ENCODE assay signal across 25 cellular contexts in genomic region chr22:48407256-48407955, GRCh38.
DNase-seq lines count a peak whose midpoint lies in the region; TF ChIP-seq lines count a peak whose summit lies in the region.
"Had no signal": no experiment of that assay in that cellular context is flagged by ENCODE, and none has a peak within 500 bp of the region (broad histone marks: within the 10 kb centered on the region; RNA-seq: fewer than 3 reads in every experiment).

No MANE protein-coding gene starts in this region.

- H2BK120ac ChIP-seq in H9 (ENCODE audit: low read depth, low read length, poor library complexity, severe bottlenecking), result no peak overlapping the region

- DNase-seq in dorsolateral prefrontal cortex (peak in 1 of 10 donors; percentile 29), medulla oblongata (ENCODE audit: extremely low spot score) (peak; percentile 21), superior temporal gyrus (ENCODE audit: extremely low spot score) (peak; percentile 83), SIG-M5 (lab: John Stamatoyannopoulos, UW) (no peak), H9 (no peak), stomach (no peak)
- DNase-seq: ACHN; Caco-2; CD4-positive, alpha-beta memory T cell; DMS 273 treated with DMSO at 0.1 percent for 48 hours; DMS79 treated with DMSO at 0.1 percent for 48 hours; HFFc6; MM.1S; NCI-H1048; NCI-H1436; NCI-H187 treated with DMSO at 0.1 percent for 48 hours; NCI-H2107; NCI-H226; NCI-H524; SJCRH30 had no signal

- H3K4me2 ChIP-seq in H9 (ENCODE audit: insufficient read depth, insufficient read length, low read length), result no peak overlapping the region
- H3K4me2 ChIP-seq: BLaER1 treated with 17β-estradiol and CSF1 and Interleukin-3, amounts not matched to agents 10 nM and 100 nM had no signal

- H4K8ac ChIP-seq in H9 (replicated peaks; ENCODE audit: insufficient read length, low read depth, low read length), result no peak overlapping the region

- H4K20me1 ChIP-seq in H9 (ENCODE audit: control insufficient read depth, insufficient read depth, insufficient read length), result no peaks in the 10 kb centered on the region

- TF ChIP-seq CTCF in dorsolateral prefrontal cortex (IDR thresholded peaks at IDR 0.05 in 54 of 56, conservative IDR thresholded peaks at IDR 0.05 in 2 of 56; ENCODE audit: low read depth in 1 of 56, partially characterized antibody in 56 of 56), result peak in 15 of 56 donors; percentile 8 to 54 (median 28)
- no peak for TF ChIP-seq CTCF in H9 (conservative IDR thresholded peaks at IDR 0.05)
- TF ChIP-seq CTCF in stomach (IDR thresholded peaks at IDR 0.05), result no peak

- no peaks in the 10 kb centered on the region for H3K23me2 ChIP-seq in H9 (ENCODE audit: insufficient read length, low read depth, low read length, poor library complexity, severe bottlenecking)

- no peak overlapping the region for H2BK5ac ChIP-seq in H9 (ENCODE audit: insufficient read length, low read length)

- no peaks in the 10 kb centered on the region for H3K36me3 Mint-ChIP-seq in H9 (ENCODE audit: insufficient read depth in 1 of 3, low read depth in 3 of 3)
- H3K36me3 Mint-ChIP-seq: CD4-positive, alpha-beta memory T cell had no signal

- TF ChIP-seq EP300 in stomach (IDR thresholded peaks at IDR 0.05), result no peak

- WGBS in H9 (ENCODE audit: extremely low coverage, insufficient read length, low lambda C conversion rate), result no CpG with 5 or more reads among the region's 8 CpGs
- 81 to 89% (median 88%) methylated on average over 8 of the region's 8 CpGs for WGBS in stomach, 5 donors

- H4K91ac ChIP-seq in H9 (ENCODE audit: insufficient read length, low read depth, low read length), result no peak overlapping the region

- H2AK5ac ChIP-seq in H9 (ENCODE audit: insufficient read length, low read length), result no peak overlapping the region

- H3T11ph ChIP-seq in H9 (ENCODE audit: low read length), result no peak overlapping the region

- no peak overlapping the region for H3K18ac ChIP-seq in H9 (ENCODE audit: insufficient read length, low read depth, low read length)

- no peak overlapping the region for H2BK12ac ChIP-seq in H9 (ENCODE audit: insufficient read length, low read depth, low read length)

- H3K27ac ChIP-seq in angular gyrus (ENCODE audit: low read depth, low read length) (peak overlapping the region; percentile 90), dorsolateral prefrontal cortex (peak overlapping the region in 53 of 59 donors; percentile 14 to 93 (median 76)), H9 (ENCODE audit: insufficient read length, low read depth, low read length) (no peak overlapping the region), stomach (no peak overlapping the region)
- H3K27ac ChIP-seq: BLaER1 treated with 17β-estradiol and CSF1 and Interleukin-3, amounts not matched to agents 10 nM and 100 nM; HL-60; Peyer's patch; SJCRH30 had no signal

- H4K5ac ChIP-seq in H9 (ENCODE audit: insufficient read length, low read depth, low read length), result no peak overlapping the region

- no peak for TF ChIP-seq POLR2A in stomach (IDR thresholded peaks at IDR 0.05)

- H2AFZ ChIP-seq in H9 (ENCODE audit: low read length), result no peak overlapping the region

- no peak overlapping the region for H2BK15ac ChIP-seq in H9 (ENCODE audit: low read depth, low read length)

- intact Hi-C loops in dorsolateral prefrontal cortex (cut with DNase I), result loop anchor here in 1 of 2 donors (1.0 kb wide), 1 partner anchor 81 kb away; no protein-coding TSS in a partner anchor
- intact Hi-C loops in stomach (cut with DNase I; ENCODE audit: low total_unique reads), result no loop called here

- no peak overlapping the region for H3K56ac ChIP-seq in H9 (ENCODE audit: insufficient read length, low read depth, low read length)

- no peaks in the 10 kb centered on the region; a peak in 1 of 5 replicates for H3K9me3 Mint-ChIP-seq in H9

- no peak overlapping the region for H3K27ac Mint-ChIP-seq in H9
- H3K27ac Mint-ChIP-seq: HFFc6 had no signal

- H3K27me3 ChIP-seq in dorsolateral prefrontal cortex, result peaks cover 0 to 10% (median 0%) of the 10 kb centered on the region in 45 donors
- no peaks in the 10 kb centered on the region for H3K27me3 ChIP-seq in H9 (ENCODE audit: insufficient read depth, low read length)
- peaks cover 0 to 30% (median 0%) of the 10 kb centered on the region in 3 donors for H3K27me3 ChIP-seq in stomach
- H3K27me3 ChIP-seq: BLaER1 treated with 17β-estradiol and CSF1 and Interleukin-3, amounts not matched to agents 10 nM and 100 nM; Peyer's patch had no signal

- H3K4ac ChIP-seq in H9 (ENCODE audit: low read depth, low read length), result no peak overlapping the region

- H3K23ac ChIP-seq in H9 (ENCODE audit: insufficient read length, low read depth, low read length), result no peak overlapping the region

- no peak overlapping the region; a peak in 1 of 5 replicates for H3K4me3 Mint-ChIP-seq in H9
- H3K4me3 Mint-ChIP-seq: CD4-positive, alpha-beta memory T cell; HFFc6 had no signal

- no peak overlapping the region for H3K14ac ChIP-seq in H9 (ENCODE audit: insufficient read depth, low read length)

- no peaks in the 10 kb centered on the region for H3K79me1 ChIP-seq in H9 (ENCODE audit: insufficient read depth, low read depth, low read length, poor library complexity, severe bottlenecking)

- H3K4me1 ChIP-seq in H9 (ENCODE audit: insufficient read depth, low read length) (no peaks in the 10 kb centered on the region), stomach (no peaks in the 10 kb centered on the region)
- H3K4me1 ChIP-seq: BLaER1 treated with 17β-estradiol and CSF1 and Interleukin-3, amounts not matched to agents 10 nM and 100 nM; Caco-2; Peyer's patch; SJCRH30 had no signal

- H3K79me2 ChIP-seq in H9 (ENCODE audit: insufficient read depth, low read length), result no peaks in the 10 kb centered on the region

- no peaks in the 10 kb centered on the region for H3K9me3 ChIP-seq in H9 (ENCODE audit: control insufficient read depth, low read depth, low read length)
- peaks cover 0 to 14% (median 3%) of the 10 kb centered on the region in 4 donors for H3K9me3 ChIP-seq in stomach
- H3K9me3 ChIP-seq: BLaER1 treated with 17β-estradiol and CSF1 and Interleukin-3, amounts not matched to agents 10 nM and 100 nM; Caco-2; Peyer's patch; SJCRH30 had no signal

- H2BK20ac ChIP-seq in H9 (ENCODE audit: low read depth, low read length, poor library complexity, severe bottlenecking), result no peak overlapping the region

- peaks cover 9% of the 10 kb centered on the region for H3K27me3 Mint-ChIP-seq in H9 (ENCODE audit: low read depth)

- H3K4me1 Mint-ChIP-seq in H9, result peaks cover 3 to 7% of the 10 kb centered on the region in 2 experiments
- H3K4me1 Mint-ChIP-seq: CD4-positive, alpha-beta memory T cell had no signal

- peak overlapping the region in 2 of 59 donors; percentile 2 to 21 for H3K4me3 ChIP-seq in dorsolateral prefrontal cortex
- no peak overlapping the region for H3K4me3 ChIP-seq in stomach
- H3K4me3 ChIP-seq: BLaER1 treated with 17β-estradiol and CSF1 and Interleukin-3, amounts not matched to agents 10 nM and 100 nM; K562; Peyer's patch; SJCRH30 had no signal

- H3K9ac ChIP-seq in H9 (ENCODE audit: extremely low read depth, insufficient read length, low read length), result no peak overlapping the region
- H3K9ac ChIP-seq: BLaER1 treated with 17β-estradiol and CSF1 and Interleukin-3, amounts not matched to agents 10 nM and 100 nM had no signal

- no peaks in the 10 kb centered on the region for H3K36me3 ChIP-seq in stomach
- H3K36me3 ChIP-seq: BLaER1 treated with 17β-estradiol and CSF1 and Interleukin-3, amounts not matched to agents 10 nM and 100 nM; Peyer's patch; SJCRH30 had no signal

Comparison
In these comparisons a context has a peak if more than half of its experiments do, and no peak if none do; other contexts are left out.
1. H3K27ac ChIP-seq: peak in angular gyrus (single experiment) and dorsolateral prefrontal cortex (53 of 59); none in H9 (single experiment) and stomach (0 of 5).
2. DNase-seq: peak in medulla oblongata (single experiment) and superior temporal gyrus (single experiment); none in SIG-M5 (single experiment), H9 (single experiment) and stomach (single experiment).